Comparison of ENCODE assay signal across 8 cellular contexts in genomic region chr16:56990407-56991286, GRCh38. TPM values are rescaled to one million over a fixed set of nuclear protein-coding genes. Genes with fewer than 3 reads are reported as not detected.
DNase-seq lines count a peak whose midpoint lies in the region; ATAC-seq, FAIRE-seq and TF ChIP-seq lines count a peak whose summit lies in the region.

No MANE protein-coding gene starts in this region.

- peak overlapping the region; percentile 83 for H3K4me3 ChIP-seq in fibroblast of villous mesenchyme (ENCODE audit: low read depth, low read length)

- POLR2A ChIA-PET in WTC11 (lab: Charles Lee), result no interaction called here

- FAIRE-seq in GM19239 (lab: Jason Lieb, UNC), result peak; percentile 91
- FAIRE-seq in urothelium cell line (lab: Jason Lieb, UNC), result no peak

- H3K27me3 Mint-ChIP-seq in WTC11 (ENCODE audit: low read depth), result peaks cover 50% of the 10 kb centered on the region

- peaks cover 21% of the 10 kb centered on the region for H3K4me1 Mint-ChIP-seq in WTC11

- H3K4me3 Mint-ChIP-seq in WTC11, result peak overlapping the region; percentile 84

- no peaks in the 10 kb centered on the region for H3K36me3 Mint-ChIP-seq in WTC11

- no peak for TF ChIP-seq CTCF in WTC11 (IDR thresholded peaks at IDR 0.05)
- no peak for TF ChIP-seq CTCF in fibroblast of villous mesenchyme (IDR thresholded peaks at IDR 0.05; ENCODE audit: insufficient read depth, low read depth, low read length)

- no peak overlapping the region for H3K27ac Mint-ChIP-seq in WTC11

- H3K9me3 Mint-ChIP-seq in WTC11, result no peaks in the 10 kb centered on the region

- ATAC-seq in WTC11, result no peak

- CTCF ChIA-PET in WTC11 (lab: Charles Lee), result no interaction called here

- DNase-seq in GM19239 (ENCODE audit: insufficient read length, low spot score) (no peak), WTC11 (ENCODE audit: low spot score) (no peak), fibroblast of villous mesenchyme (ENCODE audit: low read depth) (no peak), HCEC 1CT (no peak), urothelium cell line (ENCODE audit: low spot score) (no peak), SW480 (ENCODE audit: low spot score) (no peak), NCI-H2227 treated with DMSO at 0.1 percent for 48 hours (lab: John Stamatoyannopoulos, UW) (no peak)
- DNase-seq in stimulated activated CD8-positive, alpha-beta memory T cell treated with anti-CD3 and anti-CD28 coated beads, Interleukin-4, amount 100 ng/mL, for 48 hours, result peak; percentile 62

TF ChIP-seq in WTC11, 78 proteins besides CTCF, POLR2A, EP300 and RAD21:
- TF ChIP-seq JAZF1 (CRISPR knock-in tag; IDR thresholded peaks at IDR 0.05) (no peak), IRF2 (CRISPR knock-in tag; IDR thresholded peaks at IDR 0.05; ENCODE audit: borderline replicate concordance, low read depth) (no peak), ZNF532 (CRISPR knock-in tag; IDR thresholded peaks at IDR 0.05; ENCODE audit: borderline replicate concordance) (no peak), TP53 (CRISPR knock-in tag; IDR thresholded peaks at IDR 0.05) (no peak), ZNF671 (CRISPR knock-in tag; IDR thresholded peaks at IDR 0.05) (no peak), ZBTB43 (CRISPR knock-in tag; IDR thresholded peaks at IDR 0.05) (no peak), ZNF232 (CRISPR knock-in tag; IDR thresholded peaks at IDR 0.05) (no peak), NR2C2 (CRISPR knock-in tag; IDR thresholded peaks at IDR 0.05) (no peak), GTF2I (CRISPR knock-in tag; conservative IDR thresholded peaks at IDR 0.05) (no peak), E2F4 (CRISPR knock-in tag; IDR thresholded peaks at IDR 0.05; ENCODE audit: borderline replicate concordance, low read depth) (no peak), ZNF416 (CRISPR knock-in tag; IDR thresholded peaks at IDR 0.05) (no peak), CREB1 (CRISPR knock-in tag; IDR thresholded peaks at IDR 0.05) (no peak), ZBTB21 (CRISPR knock-in tag; IDR thresholded peaks at IDR 0.05; ENCODE audit: borderline replicate concordance) (no peak), SP1 (CRISPR knock-in tag; conservative IDR thresholded peaks at IDR 0.05) (no peak), IRF1 (CRISPR knock-in tag; IDR thresholded peaks at IDR 0.05) (no peak)
TF ChIP-seq in WTC11: peak in this region for 0.

RNA-seq across cellular contexts. Expression of gene NLRC5, which starts 1.3 kb away (rescaled TPM):
- 2.6 to 2.8 TPM (median 2.7 TPM) in 3 replicates for total RNA-seq in WTC11 (2021)
- 44.0 and 67.6 TPM in 2 replicates for total RNA-seq in fibroblast of villous mesenchyme

RNA-seq across cellular contexts. Expression of gene CETP, which starts 28.9 kb away (rescaled TPM):
- not detected in 3 replicates for total RNA-seq in WTC11 (2021)
- not detected in 2 replicates for total RNA-seq in fibroblast of villous mesenchyme

RNA-seq across cellular contexts. Expression of gene HERPUD1, which starts 58.7 kb away (rescaled TPM):
- total RNA-seq in WTC11 (2021), result 21.4 to 30.8 TPM (median 21.7 TPM) in 3 replicates
- total RNA-seq in fibroblast of villous mesenchyme, result 98.4 and 135 TPM in 2 replicates

Comparison
In these comparisons a context has a peak if more than half of its experiments do, and no peak if none do; other contexts are left out.
1. RNA of gene NLRC5, which starts 1.3 kb away (total RNA-seq): 44.0 to 67.6 TPM in fibroblast of villous mesenchyme; 2.6 to 2.8 TPM in WTC11; every median in the first group is over 10 times any median in the second.